Comparison of ENCODE assay signal across 8 cellular contexts in genomic region chr9:131668057-131668438, GRCh38.
DNase-seq lines count a peak whose midpoint lies in the region; ATAC-seq, FAIRE-seq and TF ChIP-seq lines count a peak whose summit lies in the region.

No MANE protein-coding gene starts in this region.

- no peak for TF ChIP-seq CTCF in DOHH2 (IDR thresholded peaks at IDR 0.05; ENCODE audit: low read depth, low read length, poor library complexity, severe bottlenecking)
- TF ChIP-seq CTCF in astrocyte (IDR thresholded peaks at IDR 0.05; ENCODE audit: insufficient read depth, low read depth, low read length): no peak
- TF ChIP-seq CTCF in mesothelial cell of epicardium (IDR thresholded peaks at IDR 0.05; ENCODE audit: unreplicated experiment): no peak
- TF ChIP-seq CTCF in WTC11 (IDR thresholded peaks at IDR 0.05): no peak

- peak overlapping the region; percentile 42 for H2BK5ac ChIP-seq in trophoblast cell (ENCODE audit: low read depth, low read length, poor library complexity)

- no peak overlapping the region for H2AK5ac ChIP-seq in trophoblast cell (ENCODE audit: low read length)

- H3K4me3 Mint-ChIP-seq in astrocyte (ENCODE audit: unreplicated experiment) (no peak overlapping the region), mesothelial cell of epicardium (no peak overlapping the region), WTC11 (no peak overlapping the region)

- DNase-seq in astrocyte (ENCODE audit: low read depth) (no peak), trophoblast cell (no peak), mesothelial cell of epicardium (ENCODE audit: low spot score in 2 of 2, unreplicated experiment in 2 of 2) (no peak), WTC11 (ENCODE audit: low spot score) (no peak)
- DNase-seq in stimulated activated CD4-positive, alpha-beta T cell treated with anti-CD3 and anti-CD28 coated beads, Interleukin-4, amount 100 ng/mL, for 1 hour: no peak

- peak overlapping the region; percentile 44 for H3K9ac ChIP-seq in astrocyte (ENCODE audit: low read length)
- no peak overlapping the region for H3K9ac ChIP-seq in trophoblast cell (ENCODE audit: low read length)

- H3F3A ChIP-seq in DOHH2 (ENCODE audit: control insufficient read depth, insufficient read depth): peaks cover 14% of the 10 kb centered on the region

- peak overlapping the region; percentile 79 for H3K27ac Mint-ChIP-seq in astrocyte (ENCODE audit: unreplicated experiment)
- no peak overlapping the region for H3K27ac Mint-ChIP-seq in mesothelial cell of epicardium
- no peak overlapping the region for H3K27ac Mint-ChIP-seq in WTC11

- WGBS in trophoblast cell (ENCODE audit: extremely low coverage, insufficient coverage, insufficient read length): no CpG with 5 or more reads among the region's 9 CpGs

- H3K4me1 ChIP-seq in DOHH2 (ENCODE audit: control insufficient read depth, low read length) (peaks cover 95% of the 10 kb centered on the region), astrocyte (ENCODE audit: insufficient read depth, low read length) (peaks cover 23% of the 10 kb centered on the region), trophoblast cell (ENCODE audit: control insufficient read depth in 1 of 2, insufficient read depth in 2 of 2, low read length in 2 of 2) (peaks cover 46 to 55% of the 10 kb centered on the region in 2 experiments)

- H3K4me2 ChIP-seq in DOHH2 (ENCODE audit: low read length) (peak overlapping the region; percentile 91), astrocyte (ENCODE audit: low read length) (peak overlapping the region; percentile 59), trophoblast cell (ENCODE audit: low read length) (no peak overlapping the region)

- no peak for FAIRE-seq in astrocyte (lab: Jason Lieb, UNC)

- H3K9me3 ChIP-seq in DOHH2 (ENCODE audit: control insufficient read depth, insufficient read depth, low read length): no peaks in the 10 kb centered on the region
- H3K9me3 ChIP-seq in astrocyte (ENCODE audit: insufficient read depth, low read depth, low read length): no peaks in the 10 kb centered on the region
- no peaks in the 10 kb centered on the region for H3K9me3 ChIP-seq in trophoblast cell (ENCODE audit: insufficient read depth, low read depth, low read length)

- H4K20me1 ChIP-seq in DOHH2 (ENCODE audit: control insufficient read depth, insufficient read depth, low read depth, low read length) (peaks cover 5% of the 10 kb centered on the region), astrocyte (ENCODE audit: insufficient read depth, low read length) (peaks cover 65% of the 10 kb centered on the region)

- no peak overlapping the region for H4K8ac ChIP-seq in trophoblast cell (ENCODE audit: low read depth, low read length)

- peaks cover 99% of the 10 kb centered on the region for H3K79me2 ChIP-seq in DOHH2 (ENCODE audit: control insufficient read depth, low read length)
- peaks cover 47% of the 10 kb centered on the region for H3K79me2 ChIP-seq in astrocyte (ENCODE audit: insufficient read depth, low read length)
- H3K79me2 ChIP-seq in trophoblast cell (ENCODE audit: control insufficient read depth, insufficient read depth, low read length, poor library complexity): peaks cover 11% of the 10 kb centered on the region

- H3K79me1 ChIP-seq in trophoblast cell (ENCODE audit: low read length): peaks cover 22% of the 10 kb centered on the region

- no peak overlapping the region for H3K18ac ChIP-seq in trophoblast cell (ENCODE audit: low read length)

- H3K36me3 Mint-ChIP-seq in astrocyte (ENCODE audit: low read depth, unreplicated experiment): no peaks in the 10 kb centered on the region
- H3K36me3 Mint-ChIP-seq in mesothelial cell of epicardium: peaks cover 17% of the 10 kb centered on the region
- H3K36me3 Mint-ChIP-seq in WTC11: peaks cover 23% of the 10 kb centered on the region

- H4K91ac ChIP-seq in trophoblast cell (ENCODE audit: low read depth, low read length): peak overlapping the region; percentile 78

- H3K27me3 Mint-ChIP-seq in astrocyte (ENCODE audit: low read depth, unreplicated experiment) (no peaks in the 10 kb centered on the region), mesothelial cell of epicardium (ENCODE audit: low read depth) (no peaks in the 10 kb centered on the region), WTC11 (ENCODE audit: low read depth) (no peaks in the 10 kb centered on the region)

- no peak overlapping the region for H3K4ac ChIP-seq in trophoblast cell (ENCODE audit: low read depth, low read length)

- no peak overlapping the region for H3K14ac ChIP-seq in trophoblast cell (ENCODE audit: low read length)

- H3K4me1 Mint-ChIP-seq in astrocyte (ENCODE audit: low read depth, unreplicated experiment): peaks cover 52% of the 10 kb centered on the region
- H3K4me1 Mint-ChIP-seq in mesothelial cell of epicardium: peaks cover 31% of the 10 kb centered on the region
- peaks cover 50% of the 10 kb centered on the region for H3K4me1 Mint-ChIP-seq in WTC11

- H3K4me3 ChIP-seq in DOHH2 (ENCODE audit: low read length) (peak overlapping the region; percentile 56), astrocyte (ENCODE audit: insufficient read depth, low read depth, low read length) (no peak overlapping the region), trophoblast cell (ENCODE audit: low read depth, low read length) (no peak overlapping the region)

- H2AFZ ChIP-seq in astrocyte (ENCODE audit: low read depth, low read length) (no peak overlapping the region), trophoblast cell (ENCODE audit: insufficient read depth, low read length, poor library complexity) (no peak overlapping the region)

- CTCF ChIA-PET in WTC11 (lab: Charles Lee): no interaction called here

- peak overlapping the region; percentile 80 for H3K27ac ChIP-seq in DOHH2 (ENCODE audit: low read depth, low read length)
- peak overlapping the region; percentile 79 for H3K27ac ChIP-seq in astrocyte (ENCODE audit: low read depth, low read length)
- peak overlapping the region; percentile 25 for H3K27ac ChIP-seq in trophoblast cell (ENCODE audit: low read depth, low read length)

- no peak overlapping the region for H4K12ac ChIP-seq in trophoblast cell (ENCODE audit: low read depth, low read length)

- H3K9me3 Mint-ChIP-seq in astrocyte (ENCODE audit: unreplicated experiment) (no peaks in the 10 kb centered on the region), mesothelial cell of epicardium (peaks cover 20% of the 10 kb centered on the region), WTC11 (peaks cover 23% of the 10 kb centered on the region)

- peaks cover 47% of the 10 kb centered on the region for H3K36me3 ChIP-seq in DOHH2 (ENCODE audit: control insufficient read depth, low read length)
- no peaks in the 10 kb centered on the region for H3K36me3 ChIP-seq in astrocyte (ENCODE audit: insufficient read depth, low read length)
- H3K36me3 ChIP-seq in trophoblast cell (ENCODE audit: control insufficient read depth in 1 of 2, insufficient read depth in 2 of 2, low read length in 2 of 2): peaks cover 0 to 2% of the 10 kb centered on the region in 2 experiments

- H3K27me3 ChIP-seq in DOHH2 (ENCODE audit: control insufficient read depth, low read length) (no peaks in the 10 kb centered on the region), astrocyte (ENCODE audit: insufficient read depth, low read length) (peaks cover 8% of the 10 kb centered on the region), trophoblast cell (ENCODE audit: insufficient read depth, low read length) (no peaks in the 10 kb centered on the region)

- ATAC-seq in HG03066 (IDR thresholded peaks at IDR 0.05; ENCODE audit: low read depth, unreplicated experiment): peak; percentile 6
- ATAC-seq in HG02623 (IDR thresholded peaks at IDR 0.05; ENCODE audit: unreplicated experiment): no peak
- no peak for ATAC-seq in WTC11

- H2BK120ac ChIP-seq in trophoblast cell (ENCODE audit: insufficient read depth, low read length, poor library complexity): peak overlapping the region; percentile 85

- no peak overlapping the region for H2BK12ac ChIP-seq in trophoblast cell (ENCODE audit: low read length)

- H3K23ac ChIP-seq in trophoblast cell (ENCODE audit: low read length): no peak overlapping the region

- POLR2A ChIA-PET in WTC11 (lab: Charles Lee): no interaction called here

- H3K9me2 ChIP-seq in DOHH2 (replicated peaks; ENCODE audit: control insufficient read depth, low read length): no peaks in the 10 kb centered on the region

TF ChIP-seq in WTC11, 78 proteins besides CTCF, POLR2A, EP300 and RAD21:
- TF ChIP-seq STAT6 (CRISPR knock-in tag; conservative IDR thresholded peaks at IDR 0.05; ENCODE audit: low read depth) (no peak), CBFB (CRISPR knock-in tag; IDR thresholded peaks at IDR 0.05; ENCODE audit: low read depth) (no peak), MLX (CRISPR knock-in tag; IDR thresholded peaks at IDR 0.05) (no peak), HMGA2 (CRISPR knock-in tag; IDR thresholded peaks at IDR 0.05) (no peak), ZNF219 (CRISPR knock-in tag; IDR thresholded peaks at IDR 0.05; ENCODE audit: borderline replicate concordance) (no peak)

Comparison
In these comparisons a context has a peak if more than half of its experiments do, and no peak if none do; other contexts are left out.
1. H3K27ac ChIP-seq: peak in every context shown above with its lines; median percentile 80 in DOHH2; 79 in astrocyte; 25 in trophoblast cell.